Comparison of ENCODE assay signal across 21 cellular contexts in the genomic region with DNA sequence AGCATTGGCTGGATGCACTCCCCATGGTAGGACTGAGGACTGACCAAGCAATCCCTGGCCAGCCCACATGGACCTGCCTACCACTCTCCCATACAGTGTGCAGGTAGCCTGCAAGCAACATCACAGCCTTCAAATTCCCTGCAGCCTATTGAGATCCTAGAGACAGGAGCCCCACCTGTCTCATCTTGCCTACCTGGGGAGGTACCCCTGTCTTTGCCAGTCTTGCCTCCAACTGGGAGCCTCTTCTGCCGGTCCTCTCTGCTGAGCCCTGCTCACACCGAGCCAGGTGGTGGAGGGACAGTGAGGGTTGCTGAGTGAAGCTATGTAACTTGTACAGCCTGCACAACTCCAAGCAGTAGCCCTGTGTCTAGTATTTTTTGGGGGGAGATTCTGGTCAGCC.
"Had no signal": no experiment of that assay in that cellular context is flagged by ENCODE, and none has a peak within 500 bp of the region (broad histone marks: within the 10 kb centered on the region; RNA-seq: fewer than 3 reads in every experiment).

No MANE protein-coding gene starts in this region.

- H3K36me3 ChIP-seq: breast epithelium had no signal

- H3K9me3 ChIP-seq: breast epithelium had no signal

- H3K27ac ChIP-seq: breast epithelium had no signal

- H3K36me3 Mint-ChIP-seq: activated CD4-positive, alpha-beta memory T cell treated with anti-CD3 and anti-CD28 coated beads for 36 hours; WTC11 had no signal

- ATAC-seq: activated T-cell treated with anti-CD3 and anti-CD28 coated beads, Interleukin-2, amount 50 U/mL, for 4 hours; PC-3; WTC11 had no signal

- H3K27me3 Mint-ChIP-seq: activated CD4-positive, alpha-beta memory T cell treated with anti-CD3 and anti-CD28 coated beads for 36 hours; activated CD4-positive, alpha-beta T cell treated with anti-CD3 and anti-CD28 coated beads, Interleukin-2, amount 10 ng/mL, durations not matched to agents 7 days and 5 days; activated naive CD8-positive, alpha-beta T cell treated with anti-CD3 and anti-CD28 coated beads, Interleukin-2, amount 10 ng/mL, durations not matched to agents 7 days and 5 days had no signal

- DNase-seq: activated CD4-positive, alpha-beta memory T cell treated with anti-CD3 and anti-CD28 coated beads for 36 hours; activated CD4-positive, alpha-beta T cell treated with anti-CD3 and anti-CD28 coated beads, Interleukin-2, amount 10 ng/mL, durations not matched to agents 7 days and 5 days; activated CD8-positive, alpha-beta memory T cell treated with anti-CD3 and anti-CD28 coated beads for 24 hours; activated gamma-delta T cell treated with Interleukin-2 at 50 U/mL for 16 hours; activated naive CD4-positive, alpha-beta T cell treated with anti-CD3 and anti-CD28 coated beads, Interleukin-2, amount 10 ng/mL, durations not matched to agents 7 days and 5 days; activated naive CD8-positive, alpha-beta T cell treated with anti-CD3 and anti-CD28 coated beads, Interleukin-2, amount 10 ng/mL, durations not matched to agents 7 days and 5 days; activated T-cell treated with anti-CD3 and anti-CD28 coated beads, Interleukin-2, amount 50 U/mL, for 4 hours; aorta; Kasumi-1; KBM-7; NCI-H1105 treated with DMSO at 0.1 percent for 48 hours; NCI-H1436 treated with DMSO at 0.1 percent for 48 hours; NCI-H187; NCI-H2081; NCI-H446; NCI-H524; PC-3; SHP77 treated with DMSO at 0.1 percent for 48 hours had no signal

- H3K9me3 Mint-ChIP-seq: activated CD4-positive, alpha-beta memory T cell treated with anti-CD3 and anti-CD28 coated beads for 36 hours; activated CD4-positive, alpha-beta T cell treated with anti-CD3 and anti-CD28 coated beads, Interleukin-2, amount 10 ng/mL, durations not matched to agents 7 days and 5 days; activated naive CD4-positive, alpha-beta T cell treated with anti-CD3 and anti-CD28 coated beads, Interleukin-2, amount 10 ng/mL, durations not matched to agents 7 days and 5 days; activated naive CD8-positive, alpha-beta T cell treated with anti-CD3 and anti-CD28 coated beads, Interleukin-2, amount 10 ng/mL, durations not matched to agents 7 days and 5 days; activated T-cell treated with anti-CD3 and anti-CD28 coated beads, Interleukin-2, amount 50 U/mL, for 4 hours; T-helper 1 cell treated with Interleukin-12 subunit alpha and Interleukin-12 subunit beta and Interleukin-4 antibody, amounts not matched to agents 30 μg/mL and 1 μg/mL, for 36 hours; WTC11 had no signal

- H3K4me3 Mint-ChIP-seq: activated CD4-positive, alpha-beta memory T cell treated with anti-CD3 and anti-CD28 coated beads for 36 hours; activated CD4-positive, alpha-beta T cell treated with anti-CD3 and anti-CD28 coated beads, Interleukin-2, amount 10 ng/mL, durations not matched to agents 7 days and 5 days; activated naive CD4-positive, alpha-beta T cell treated with anti-CD3 and anti-CD28 coated beads, Interleukin-2, amount 10 ng/mL, durations not matched to agents 7 days and 5 days; activated naive CD8-positive, alpha-beta T cell treated with anti-CD3 and anti-CD28 coated beads, Interleukin-2, amount 10 ng/mL, durations not matched to agents 7 days and 5 days; activated T-cell treated with anti-CD3 and anti-CD28 coated beads, Interleukin-2, amount 50 U/mL, for 4 hours; T-helper 1 cell treated with Interleukin-12 subunit alpha and Interleukin-12 subunit beta and Interleukin-4 antibody, amounts not matched to agents 30 μg/mL and 1 μg/mL, for 36 hours; WTC11 had no signal

- H3K4me1 ChIP-seq: breast epithelium had no signal

- H3K27ac Mint-ChIP-seq: activated CD4-positive, alpha-beta memory T cell treated with anti-CD3 and anti-CD28 coated beads for 36 hours; activated CD4-positive, alpha-beta T cell treated with anti-CD3 and anti-CD28 coated beads, Interleukin-2, amount 10 ng/mL, durations not matched to agents 7 days and 5 days; activated naive CD4-positive, alpha-beta T cell treated with anti-CD3 and anti-CD28 coated beads, Interleukin-2, amount 10 ng/mL, durations not matched to agents 7 days and 5 days; activated naive CD8-positive, alpha-beta T cell treated with anti-CD3 and anti-CD28 coated beads, Interleukin-2, amount 10 ng/mL, durations not matched to agents 7 days and 5 days; T-helper 1 cell treated with Interleukin-12 subunit alpha and Interleukin-12 subunit beta and Interleukin-4 antibody, amounts not matched to agents 30 μg/mL and 1 μg/mL, for 36 hours; WTC11 had no signal

- H3K4me3 ChIP-seq: breast epithelium had no signal

- H3K27me3 ChIP-seq: breast epithelium had no signal
